ENCODE assay signal across 25 cellular contexts in the genomic region with DNA sequence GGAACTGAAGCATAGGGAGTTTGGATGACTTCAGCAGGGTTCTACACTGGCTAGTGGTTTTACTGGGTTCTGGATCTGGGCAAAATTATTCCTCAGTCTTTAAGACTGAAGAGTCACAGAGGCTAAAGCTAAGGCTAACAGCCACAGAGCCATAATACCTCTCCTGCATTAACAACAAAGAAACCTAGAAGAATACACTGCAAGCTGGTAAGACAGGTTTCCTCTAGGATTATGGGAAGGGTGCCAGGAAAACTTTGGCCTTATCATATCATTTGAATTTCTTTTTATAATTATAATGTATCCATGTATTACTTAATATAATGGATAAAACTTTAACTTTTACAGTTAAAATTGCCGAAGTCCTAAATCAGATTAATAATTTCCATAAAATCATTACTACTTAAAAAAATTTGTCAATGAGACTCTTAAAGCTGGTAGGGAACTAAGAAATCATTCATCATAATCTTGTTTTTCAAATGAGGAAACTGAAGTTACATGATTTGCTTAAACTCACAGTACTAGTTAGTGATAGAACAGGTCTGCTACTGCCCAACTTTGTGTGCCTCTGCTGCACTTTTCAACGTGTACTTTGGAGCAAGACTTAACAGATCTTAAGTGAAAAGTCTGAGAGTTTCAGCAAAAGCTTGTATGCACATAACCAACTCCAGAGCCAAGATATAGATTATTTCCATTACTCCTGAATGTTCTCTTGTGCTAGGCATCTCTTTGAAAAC. TPM values are rescaled to one million over a fixed set of nuclear protein-coding genes. Genes with fewer than 3 reads are reported as not detected.
DNase-seq lines count a peak whose midpoint lies in the region; ATAC-seq and TF ChIP-seq lines count a peak whose summit lies in the region.
"Had no signal": no experiment of that assay in that cellular context is flagged by ENCODE, and none has a peak within 500 bp of the region (broad histone marks: within the 10 kb centered on the region; RNA-seq: fewer than 3 reads in every experiment).

No MANE protein-coding gene starts in this region.

- H3K4ac ChIP-seq in IMR-90 (ENCODE audit: low read depth, low read length), result no peak overlapping the region

- no peaks in the 10 kb centered on the region for H3K79me1 ChIP-seq in IMR-90 (ENCODE audit: low read depth in 1 of 2, low read length in 2 of 2)

- H3K27ac ChIP-seq in IMR-90 (ENCODE audit: insufficient read depth, low read length), result no peak overlapping the region
- H3K27ac ChIP-seq in PC-9, result no peak overlapping the region
- peak overlapping the region; percentile 57 to 66 for H3K27ac ChIP-seq in esophagus (ENCODE audit: low read depth in 2 of 2, low read length in 1 of 2)
- H3K27ac ChIP-seq in prostate gland, result peak overlapping the region; percentile 8 to 34
- H3K27ac ChIP-seq: testis had no signal

- DNase-seq in IMR-90, result no peak
- no peak for DNase-seq in PC-9
- peak; percentile 50 for DNase-seq in prostate gland (ENCODE audit: low spot score)
- DNase-seq in T1000 (lab: John Stamatoyannopoulos, UW), result no peak
- DNase-seq in left cardiac atrium, result no peak
- DNase-seq: activated CD4-positive, alpha-beta T cell treated with anti-CD3 and anti-CD28 coated beads, Interleukin-2, amount 10 ng/mL, durations not matched to agents 7 days and 5 days; activated naive CD8-positive, alpha-beta T cell treated with anti-CD3 and anti-CD28 coated beads for 36 hours; CD4-positive, alpha-beta T cell; DMS79; foreskin melanocyte; GOT3; hippocampal formation; Kasumi-1; naive thymus-derived CD4-positive, alpha-beta T cell; NCI-H1105 treated with DMSO at 0.1 percent for 48 hours; NCI-H2171; NCI-H774; OCI-M1; SHP77 treated with DMSO at 0.1 percent for 48 hours; T-cell; testis had no signal

- no peak overlapping the region for H4K5ac ChIP-seq in IMR-90 (ENCODE audit: low read depth, low read length)

- H2AFZ ChIP-seq in IMR-90 (replicated peaks; ENCODE audit: low read length, poor library complexity) (no peak overlapping the region), PC-9 (no peak overlapping the region)

- H3K56ac ChIP-seq in IMR-90 (ENCODE audit: extremely low read depth, insufficient read depth, low read length), result no peak overlapping the region

- no peak overlapping the region for H2BK120ac ChIP-seq in IMR-90 (ENCODE audit: low read depth, low read length)

- intact Hi-C loops in IMR-90 (cut with micrococcal nuclease) (no loop called here), PC-9 (cut with micrococcal nuclease; ENCODE audit: unreplicated experiment) (loop anchor here (1.0 kb wide), 1 partner anchor 42 kb away; no protein-coding TSS in a partner anchor), prostate gland (cut with DNase I) (no loop called here), left cardiac atrium (cut with DNase I) (no loop called here)

- POLR2A ChIA-PET in IMR-90 (lab: Charles Lee; ENCODE audit: unreplicated experiment), result no interaction called here
- POLR2A ChIA-PET in PC-9 (lab: Charles Lee; ENCODE audit: unreplicated experiment), result interaction anchor here (0.6 to 0.9 kb wide), 3 partner anchors 10 to 11 kb away, joined by 3 to 10 read pairs (median 3); no protein-coding TSS in a partner anchor

- H3K9me3 ChIP-seq in IMR-90 (ENCODE audit: control insufficient read depth, insufficient read depth, low read length) (no peaks in the 10 kb centered on the region), PC-9 (ENCODE audit: insufficient read depth, low read depth) (no peaks in the 10 kb centered on the region), esophagus (ENCODE audit: control insufficient read depth in 2 of 2, insufficient read depth in 1 of 2, low read depth in 1 of 2, low read length in 1 of 2) (no peaks in the 10 kb centered on the region), prostate gland (no peaks in the 10 kb centered on the region)
- H3K9me3 ChIP-seq: testis had no signal

- TF ChIP-seq RAD21 in IMR-90 (IDR thresholded peaks at IDR 0.05; ENCODE audit: low read length), result no peak

- dilution Hi-C loops in IMR-90 (cut with HindIII; ENCODE audit: low sequenced_read_pairs, unreplicated experiment), result no loop called here

- no peak overlapping the region for H2BK20ac ChIP-seq in IMR-90 (ENCODE audit: low read depth, low read length)

- no peaks in the 10 kb centered on the region for H3K36me3 ChIP-seq in IMR-90 (ENCODE audit: control insufficient read depth, insufficient read depth, low read length)
- no peaks in the 10 kb centered on the region for H3K36me3 ChIP-seq in PC-9 (ENCODE audit: low read depth)
- H3K36me3 ChIP-seq in esophagus (ENCODE audit: control insufficient read depth in 2 of 2, insufficient read depth in 2 of 2, low read length in 1 of 2), result no peaks in the 10 kb centered on the region
- H3K36me3 ChIP-seq in prostate gland, result no peaks in the 10 kb centered on the region

- no TSS peak for BruUV-seq in IMR-90 (replicated peaks; lab: Mats Ljungman, UMichigan)
- no TSS peak for BruUV-seq in PC-9 (replicated peaks; lab: Mats Ljungman, UMichigan)

- no peaks in the 10 kb centered on the region for H3K27me3 ChIP-seq in IMR-90 (ENCODE audit: control insufficient read depth, insufficient read depth, low read length)
- no peaks in the 10 kb centered on the region for H3K27me3 ChIP-seq in PC-9 (ENCODE audit: insufficient read depth, low read depth)
- no peaks in the 10 kb centered on the region for H3K27me3 ChIP-seq in esophagus (ENCODE audit: control insufficient read depth in 1 of 2, insufficient read depth in 2 of 2, low read length in 2 of 2)
- H3K27me3 ChIP-seq in prostate gland (replicated peaks; ENCODE audit: insufficient read depth), result no peaks in the 10 kb centered on the region
- H3K27me3 ChIP-seq: testis had no signal

- H3K18ac ChIP-seq in IMR-90 (ENCODE audit: low read depth, low read length), result no peak overlapping the region

- H3K9ac ChIP-seq in IMR-90 (ENCODE audit: low read depth, low read length), result no peak overlapping the region

- H3K4me3 ChIP-seq in IMR-90 (ENCODE audit: insufficient read depth, low read depth, low read length) (no peak overlapping the region), PC-9 (no peak overlapping the region), esophagus (ENCODE audit: low read depth in 1 of 2, low read length in 2 of 2) (no peak overlapping the region), prostate gland (no peak overlapping the region)
- H3K4me3 ChIP-seq: lung, testis had no signal

- no peaks in the 10 kb centered on the region for H3K79me2 ChIP-seq in PC-9 (ENCODE audit: low read depth)

- H2BK15ac ChIP-seq in IMR-90 (ENCODE audit: low read depth, low read length), result 0 out of 3 replicates have a peak overlapping the region, but pooled peaks have one; percentile 34

- in situ Hi-C loops in IMR-90 (cut with MboI; ENCODE audit: low sequenced_read_pairs), result no loop called here

- peak overlapping the region in 1 of 2 experiments; percentile 35; a peak in 1 of 4 replicates for H4K8ac ChIP-seq in IMR-90 (ENCODE audit: low read depth in 2 of 2, low read length in 2 of 2)

- WGBS in IMR-90 (ENCODE audit: extremely low coverage in 2 of 2, insufficient read length in 1 of 2), 2 experiments, result no CpG with 5 or more reads among the region's 2 CpGs
- 33 to 47% methylated on average over 2 of the region's 2 CpGs for WGBS in esophagus, 2 donors
- WGBS in prostate gland, result 44% methylated on average over 2 of the region's 2 CpGs

- no peak overlapping the region for H4K91ac ChIP-seq in IMR-90 (ENCODE audit: insufficient read depth, low read depth, low read length)

- no peaks in the 10 kb centered on the region; the same call in 1 of the 2 replicates for H3K9me1 ChIP-seq in IMR-90 (ENCODE audit: insufficient read depth, low read length)

- H3K4me1 ChIP-seq in IMR-90 (ENCODE audit: control insufficient read depth, insufficient read depth, low read length), result peaks cover 12% of the 10 kb centered on the region
- H3K4me1 ChIP-seq in PC-9 (replicated peaks; ENCODE audit: insufficient read depth), result peaks cover 18% of the 10 kb centered on the region
- H3K4me1 ChIP-seq in esophagus (ENCODE audit: control insufficient read depth in 2 of 2, insufficient read depth in 2 of 2, low read length in 1 of 2), result no peaks in the 10 kb centered on the region
- no peaks in the 10 kb centered on the region for H3K4me1 ChIP-seq in prostate gland (replicated peaks)
- H3K4me1 ChIP-seq: testis had no signal

- TF ChIP-seq CTCF in IMR-90 (conservative IDR thresholded peaks at IDR 0.05; ENCODE audit: low read depth, low read length) (no peak), PC-9 (conservative IDR thresholded peaks at IDR 0.05) (no peak), prostate gland (IDR thresholded peaks at IDR 0.05) (no peak)

- H3K4me2 ChIP-seq in IMR-90 (ENCODE audit: low read depth, low read length), result no peak overlapping the region
- 0 out of 2 replicates have a peak overlapping the region, but pooled peaks have one; percentile 23 for H3K4me2 ChIP-seq in PC-9

- no peak for TF ChIP-seq POLR2A in IMR-90 (IDR thresholded peaks at IDR 0.05; ENCODE audit: low read depth, low read length)
- TF ChIP-seq POLR2A in prostate gland (IDR thresholded peaks at IDR 0.05), result no peak

- CTCF ChIA-PET in IMR-90 (lab: Yijun Ruan, JAX) (interaction anchor here (0.6 kb wide), 2 partner anchors 22 to 23 kb away, joined by 3 to 5 read pairs; no protein-coding TSS in a partner anchor), PC-9 (lab: Charles Lee) (no interaction called here)

- H2AK5ac ChIP-seq in IMR-90 (ENCODE audit: low read depth, low read length), result no peak overlapping the region

- no peaks in the 10 kb centered on the region for H3K9me2 ChIP-seq in PC-9 (ENCODE audit: insufficient read depth)

- H3K23ac ChIP-seq in IMR-90 (ENCODE audit: low read depth, low read length), result no peak overlapping the region

- H4K20me1 ChIP-seq in IMR-90 (ENCODE audit: insufficient read depth, low read length), result no peaks in the 10 kb centered on the region
- no peaks in the 10 kb centered on the region for H4K20me1 ChIP-seq in PC-9 (ENCODE audit: insufficient read depth)

- ATAC-seq in IMR-90 (ENCODE audit: low read depth) (no peak), HG02870 (IDR thresholded peaks at IDR 0.05; ENCODE audit: unreplicated experiment) (no peak), left cardiac atrium (no peak)
- ATAC-seq: naive thymus-derived CD4-positive, alpha-beta T cell; sciatic nerve; T-cell had no signal

- H3K14ac ChIP-seq in IMR-90 (replicated peaks; ENCODE audit: low read depth, low read length), result no peak overlapping the region

- H2BK5ac ChIP-seq in IMR-90 (ENCODE audit: low read depth, low read length, poor library complexity, severe bottlenecking), result no peak overlapping the region

- no peaks in the 10 kb centered on the region for H3F3A ChIP-seq in PC-9 (ENCODE audit: insufficient read depth, low read depth)

- no peak overlapping the region for H2AK9ac ChIP-seq in IMR-90 (replicated peaks; ENCODE audit: low read depth, low read length, poor library complexity)

TF ChIP-seq in IMR-90, 13 proteins besides CTCF, POLR2A, EP300 and RAD21 (continues in another document):
- no peak for TF ChIP-seq MXI1 (IDR thresholded peaks at IDR 0.05; ENCODE audit: borderline replicate concordance, low read depth, low read length)
- TF ChIP-seq SMC3 (IDR thresholded peaks at IDR 0.05; ENCODE audit: low read depth, low read length), result no peak

RNA-seq across cellular contexts. Expression of a gene that starts 24.2 kb away (rescaled TPM):
- 13.4 and 24.4 TPM in 2 replicates for total RNA-seq in IMR-90 (2012; rRNA removed)
- polyA plus RNA-seq in IMR-90 (2012; rRNA removed), result 21.9 and 40.7 TPM in 2 replicates
- polyA plus RNA-seq in IMR-90 (2012; cell fraction: cytosol; rRNA removed), result 8.0 and 8.9 TPM in 2 replicates
- 2.2 and 19.3 TPM in 2 replicates for polyA plus RNA-seq in IMR-90 (2012; cell fraction: nucleus; rRNA removed; ENCODE audit: low replicate concordance)
- 51.7 and 105 TPM in 2 replicates for total RNA-seq in PC-9 (2021)
- polyA plus RNA-seq in esophagus, result 10 to 100 TPM; 23.2 to 29.0 TPM
- total RNA-seq in prostate gland, result 10 to 100 TPM; 42.7 to 44.5 TPM
- total RNA-seq in left cardiac atrium, result 10 to 100 TPM; 64.6 to 73.1 TPM

Comparison
In these comparisons a context has a peak if more than half of its experiments do, and no peak if none do; other contexts are left out.
1. H3K27ac ChIP-seq: peak in esophagus (2 of 2) and prostate gland (2 of 2); none in IMR-90 (single experiment) and PC-9 (single experiment).